Comparison of ENCODE assay signal across 8 cellular contexts in the genomic region with DNA sequence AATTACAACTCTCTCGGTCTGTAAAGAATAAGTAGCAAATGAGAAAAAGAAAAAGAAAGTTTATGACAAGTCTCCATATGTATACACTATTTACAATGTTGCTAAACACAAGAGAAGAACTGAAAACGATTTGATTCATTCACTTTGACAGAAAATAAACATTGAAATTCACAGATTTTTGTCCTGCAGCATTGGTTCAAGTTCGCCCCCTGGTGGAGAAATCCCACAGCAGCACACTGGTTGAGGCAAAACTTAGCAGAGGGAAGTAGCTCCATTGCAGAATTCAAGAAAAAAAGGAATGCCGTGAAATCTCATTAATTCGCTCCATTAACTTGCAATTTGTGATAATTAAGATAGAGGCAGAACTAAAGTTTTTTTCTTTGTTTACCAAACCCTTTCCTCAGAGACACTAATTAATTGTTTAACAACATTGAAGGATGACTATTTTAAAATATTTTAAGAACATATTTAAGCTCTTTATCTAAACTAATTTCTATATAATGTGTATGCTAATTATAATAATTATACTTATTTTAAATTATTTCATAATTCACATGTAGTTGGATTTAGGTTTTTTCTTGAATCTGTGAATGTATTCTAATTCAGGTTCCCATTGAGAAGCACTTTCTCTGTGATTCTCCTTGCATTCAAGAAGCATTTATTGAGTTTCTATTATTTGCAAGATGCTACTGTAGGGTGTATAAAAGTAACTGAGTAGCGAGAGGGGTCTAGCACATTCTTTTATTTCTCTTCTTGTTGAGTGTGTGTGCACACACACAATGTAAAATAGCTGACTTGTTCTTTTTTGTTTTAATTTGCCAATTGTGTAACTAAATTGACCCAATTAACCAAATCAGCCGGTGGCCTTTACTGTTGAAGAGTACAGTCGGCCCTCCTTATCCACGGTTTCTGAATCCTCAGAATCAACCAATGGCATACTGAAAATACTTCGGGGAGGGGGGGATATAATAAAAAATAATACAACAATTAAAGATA.
A peak's percentile ranks its signal among the peaks of the same experiment; 100 is the strongest.
DNase-seq lines count a peak whose midpoint lies in the region; ATAC-seq and TF ChIP-seq lines count a peak whose summit lies in the region.

No MANE protein-coding gene starts in this region.

- no peak for ATAC-seq in sciatic nerve
- ATAC-seq in GM21390 (IDR thresholded peaks at IDR 0.05; ENCODE audit: unreplicated experiment): no peak

- no peak overlapping the region for H3K9ac ChIP-seq in adipocyte (ENCODE audit: low read length)

- no peaks in the 10 kb centered on the region for H3K9me3 ChIP-seq in adipocyte (ENCODE audit: control insufficient read depth, low read length)
- H3K9me3 ChIP-seq in left ventricle myocardium inferior (replicated peaks): no peaks in the 10 kb centered on the region

- in situ Hi-C loops in ACHN (cut with HindIII; ENCODE audit: low pct_ligation_motif_present, low pct_unique_long_range_greater_than_20kb, low sequenced_read_pairs): no loop called here

- H3K27ac ChIP-seq in left ventricle myocardium inferior (replicated peaks): no peak overlapping the region

- H3K4me1 ChIP-seq in adipocyte (ENCODE audit: control insufficient read depth, insufficient read depth, low read length): no peaks in the 10 kb centered on the region
- no peaks in the 10 kb centered on the region for H3K4me1 ChIP-seq in left ventricle myocardium inferior

- H3K4me3 ChIP-seq in GM12875 (ENCODE audit: low read depth, low read length) (no peak overlapping the region), adipocyte (ENCODE audit: low read length) (no peak overlapping the region), left ventricle myocardium inferior (no peak overlapping the region)

- H3K36me3 ChIP-seq in adipocyte (ENCODE audit: control insufficient read depth, insufficient read depth, low read length, severe bottlenecking) (no peaks in the 10 kb centered on the region), left ventricle myocardium inferior (no peaks in the 10 kb centered on the region)

- peak; percentile 65 for DNase-seq in ACHN
- peak; percentile 42 for DNase-seq in HS-5 (ENCODE audit: low read depth)
- DNase-seq in SKM-1 (lab: John Stamatoyannopoulos, UW; ENCODE audit: unreplicated experiment): peak; percentile 43
- DNase-seq in adipocyte (ENCODE audit: low read depth): peak; percentile 87
- DNase-seq in left ventricle myocardium inferior: peak; percentile 66
- peak; percentile 83 for DNase-seq in sciatic nerve (ENCODE audit: low spot score)

- intact Hi-C loops in left ventricle myocardium inferior (cut with micrococcal nuclease) (loop anchor here (1.0 kb wide), 1 partner anchor 109 kb away; no protein-coding TSS in a partner anchor), sciatic nerve (cut with DNase I) (no loop called here)

- H3K27me3 ChIP-seq in adipocyte (replicated peaks; ENCODE audit: control insufficient read depth, insufficient read depth, low read length): no peaks in the 10 kb centered on the region
- H3K27me3 ChIP-seq in left ventricle myocardium inferior (ENCODE audit: low read depth): no peaks in the 10 kb centered on the region

- peak; percentile 83; the same call in 1 of the 2 replicates for TF ChIP-seq CTCF in GM12875 (IDR thresholded peaks at IDR 0.05; ENCODE audit: borderline replicate concordance, insufficient read depth, low read depth, low read length)
- peak; percentile 98 for TF ChIP-seq CTCF in left ventricle myocardium inferior (IDR thresholded peaks at IDR 0.05; ENCODE audit: borderline replicate concordance)
